ENCODE assay signal across 8 cellular contexts in the genomic region with DNA sequence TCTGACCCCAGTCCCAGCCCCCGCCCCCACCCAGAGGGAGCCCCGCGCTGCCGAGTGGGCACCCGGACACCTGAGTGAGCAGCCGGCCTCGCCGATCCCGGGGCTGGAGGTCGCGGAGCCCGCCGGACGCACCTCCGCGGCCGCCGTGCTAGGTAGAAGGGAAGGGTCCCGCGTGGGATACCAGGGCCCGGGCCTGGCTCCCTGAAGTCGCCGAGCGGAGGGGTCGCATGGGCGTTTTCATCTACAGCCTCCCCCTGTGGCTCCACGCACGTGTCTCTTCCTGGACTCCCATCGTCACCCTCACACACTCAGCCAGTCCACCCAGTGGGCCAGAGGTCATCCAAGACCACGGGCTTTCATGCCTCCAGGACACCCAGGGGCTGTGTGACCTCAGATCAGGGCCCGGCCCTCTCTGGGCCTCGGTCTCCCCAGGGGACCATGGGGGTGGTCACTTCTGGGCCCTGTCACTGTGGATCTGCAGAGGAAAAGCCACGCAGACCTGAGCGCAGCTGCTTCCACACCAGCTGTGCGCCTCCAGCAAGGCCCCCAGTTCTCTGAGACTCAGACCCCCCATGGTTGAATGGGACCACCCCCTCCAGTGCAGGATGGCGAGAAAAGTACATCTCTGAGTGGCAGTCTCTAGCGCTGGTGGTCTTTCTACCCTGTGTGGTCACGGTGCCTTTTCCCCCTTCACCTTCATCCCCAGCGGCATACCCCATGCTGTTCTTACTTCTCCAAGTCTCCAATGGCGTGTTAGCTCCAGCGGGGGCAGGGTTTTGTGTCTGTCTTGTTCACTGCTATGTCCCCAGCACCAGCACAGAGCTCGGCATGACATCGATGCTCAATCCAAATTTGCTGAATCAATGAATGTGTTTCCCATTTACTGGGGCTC. TPM values are rescaled to one million over a fixed set of nuclear protein-coding genes. Genes with fewer than 3 reads are reported as not detected.
DNase-seq lines count a peak whose midpoint lies in the region; ATAC-seq and TF ChIP-seq lines count a peak whose summit lies in the region.

No MANE protein-coding gene starts in this region.

- intact Hi-C loops in MCF 10A (cut with micrococcal nuclease) = no loop called here
- intact Hi-C loops in right lobe of liver (cut with DNase I) = no loop called here

- H3K27me3 ChIP-seq in right lobe of liver (no peaks in the 10 kb centered on the region), upper lobe of left lung (peaks cover 0 to 1% (median 0%) of the 10 kb centered on the region in 4 donors)

- ATAC-seq in right lobe of liver = peak in 2 of 4 donors; percentile 6 to 10
- no peak for ATAC-seq in upper lobe of left lung (ENCODE audit: low FRiP score in 2 of 2)

- TF ChIP-seq POLR2A in right lobe of liver (IDR thresholded peaks at IDR 0.05) (no peak), upper lobe of left lung (IDR thresholded peaks at IDR 0.05) (no peak)

- peak overlapping the region; percentile 33 to 48 (median 40) for H3K4me3 ChIP-seq in right lobe of liver
- peak overlapping the region; percentile 24 to 58 (median 54) for H3K4me3 ChIP-seq in upper lobe of left lung

- no TSS peak for BruUV-seq in MCF 10A (replicated peaks; lab: Mats Ljungman, UMichigan)

- POLR2A ChIA-PET in MCF 10A (lab: Yijun Ruan, JAX) = interaction anchor here (0.9 to 5.2 kb wide), 11 partner anchors 12 to 193 kb away, joined by 3 to 56 read pairs (median 18); no protein-coding TSS in a partner anchor

- no peaks in the 10 kb centered on the region for H3K36me3 Mint-ChIP-seq in activated naive CD4-positive, alpha-beta T cell treated with anti-CD3 and anti-CD28 coated beads, Interleukin-2, amount 50 U/mL, for 24 hours
- H3K36me3 Mint-ChIP-seq in MCF 10A (ENCODE audit: insufficient read depth, unreplicated experiment) = peaks cover 8% of the 10 kb centered on the region

- H3K9me3 Mint-ChIP-seq in activated naive CD4-positive, alpha-beta T cell treated with anti-CD3 and anti-CD28 coated beads, Interleukin-2, amount 50 U/mL, for 24 hours = no peaks in the 10 kb centered on the region
- H3K9me3 Mint-ChIP-seq in MCF 10A (ENCODE audit: unreplicated experiment) = no peaks in the 10 kb centered on the region

- no peak for DNase-seq in activated naive CD4-positive, alpha-beta T cell (lab: John Stamatoyannopoulos, UW)
- DNase-seq in MCF 10A (ENCODE audit: unreplicated experiment) = no peak
- DNase-seq in right lobe of liver = peak in 1 of 3 donors; percentile 51
- DNase-seq in upper lobe of left lung = peak in 1 of 2 donors; percentile 87
- no peak for DNase-seq in mucosa of gallbladder (ENCODE audit: low spot score)
- DNase-seq in inferior parietal cortex (ENCODE audit: extremely low spot score) = no peak
- no peak for DNase-seq in GDM1 (lab: John Stamatoyannopoulos, UW)

- TF ChIP-seq EP300 in upper lobe of left lung (IDR thresholded peaks at IDR 0.05) = no peak

- H3K27ac Mint-ChIP-seq in activated naive CD4-positive, alpha-beta T cell treated with anti-CD3 and anti-CD28 coated beads, Interleukin-2, amount 50 U/mL, for 24 hours = peak overlapping the region; percentile 65
- H3K27ac Mint-ChIP-seq in MCF 10A (ENCODE audit: low read depth, unreplicated experiment) = no peak overlapping the region

- TF ChIP-seq CTCF in MCF 10A (IDR thresholded peaks at IDR 0.05; ENCODE audit: unreplicated experiment) (no peak), right lobe of liver (IDR thresholded peaks at IDR 0.05) (no peak), upper lobe of left lung (IDR thresholded peaks at IDR 0.05) (no peak)

- peak overlapping the region; percentile 86 for H3K4me3 Mint-ChIP-seq in activated naive CD4-positive, alpha-beta T cell treated with anti-CD3 and anti-CD28 coated beads, Interleukin-2, amount 50 U/mL, for 24 hours
- H3K4me3 Mint-ChIP-seq in MCF 10A (ENCODE audit: unreplicated experiment) = peak overlapping the region; percentile 72

- no peaks in the 10 kb centered on the region for H3K36me3 ChIP-seq in right lobe of liver
- no peaks in the 10 kb centered on the region for H3K36me3 ChIP-seq in upper lobe of left lung

- peaks cover 0 to 4% (median 0%) of the 10 kb centered on the region in 4 donors for H3K4me1 ChIP-seq in right lobe of liver
- H3K4me1 ChIP-seq in upper lobe of left lung = peaks cover 22 to 47% (median 36%) of the 10 kb centered on the region in 4 donors

- no peaks in the 10 kb centered on the region for H3K9me3 ChIP-seq in right lobe of liver
- no peaks in the 10 kb centered on the region for H3K9me3 ChIP-seq in upper lobe of left lung

- CTCF ChIA-PET in MCF 10A (lab: Yijun Ruan, JAX) = interaction anchor here (0.7 to 14.3 kb wide), 11 partner anchors 20 to 528 kb away, joined by 3 to 494 read pairs (median 6); no protein-coding TSS in a partner anchor

- H3K4me1 Mint-ChIP-seq in activated naive CD4-positive, alpha-beta T cell treated with anti-CD3 and anti-CD28 coated beads, Interleukin-2, amount 50 U/mL, for 24 hours = peaks cover 15% of the 10 kb centered on the region
- peaks cover 15% of the 10 kb centered on the region for H3K4me1 Mint-ChIP-seq in MCF 10A (ENCODE audit: insufficient read depth, unreplicated experiment)

- 50% methylated on average over 6 of the region's 43 CpGs for WGBS in right lobe of liver (ENCODE audit: insufficient coverage, low coverage, low lambda C conversion rate, missing lambda C conversion rate)
- 34 to 60% methylated on average over 16 to 23 of the region's 43 CpGs for WGBS in upper lobe of left lung, 2 donors

- H3K27ac ChIP-seq in right lobe of liver (peak overlapping the region in 2 of 3 donors; percentile 4 to 36), upper lobe of left lung (peak overlapping the region; percentile 61 to 77 (median 68))

- peaks cover 14% of the 10 kb centered on the region for H3K27me3 Mint-ChIP-seq in activated naive CD4-positive, alpha-beta T cell treated with anti-CD3 and anti-CD28 coated beads, Interleukin-2, amount 50 U/mL, for 24 hours
- H3K27me3 Mint-ChIP-seq in MCF 10A (ENCODE audit: insufficient read depth, unreplicated experiment) = no peaks in the 10 kb centered on the region

RNA-seq across cellular contexts. Expression of a gene that starts 0.6 kb away (rescaled TPM):
- total RNA-seq in MCF 10A (2022) (21.7 and 25.5 TPM in 2 replicates), right lobe of liver (10 to 100 TPM; 13.8 to 45.7 (median 16.2) TPM), upper lobe of left lung (10 to 100 TPM; 15.8 to 65.8 (median 30.1) TPM), mucosa of gallbladder (128 TPM)
